ENCODE assay signal across 16 cellular contexts in the genomic region with DNA sequence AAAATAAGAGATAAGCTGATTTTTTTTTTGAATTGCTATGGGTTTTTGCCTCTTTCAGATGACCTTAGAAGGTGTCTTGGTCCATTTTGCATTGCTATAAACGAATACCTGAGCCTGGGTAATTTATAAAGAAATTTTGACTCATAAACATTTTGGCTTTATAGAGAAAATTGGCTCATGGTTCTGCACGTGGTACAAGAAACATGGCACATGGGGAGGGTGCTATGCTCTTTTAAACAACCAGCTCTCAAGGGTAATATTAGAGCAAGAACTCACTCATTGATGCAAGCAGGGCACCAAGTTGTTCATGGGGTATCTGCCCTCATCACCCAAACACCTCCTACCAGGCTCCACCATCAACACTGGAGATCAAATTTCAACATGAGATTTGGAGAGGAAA.
DNase-seq lines count a peak whose midpoint lies in the region; ATAC-seq, FAIRE-seq and TF ChIP-seq lines count a peak whose summit lies in the region.
"Had no signal": no experiment of that assay in that cellular context is flagged by ENCODE, and none has a peak within 500 bp of the region (broad histone marks: within the 10 kb centered on the region; RNA-seq: fewer than 3 reads in every experiment).

No MANE protein-coding gene starts in this region.

- WGBS in HUES64, result 56% methylated on average over 2 of the region's 2 CpGs
- no CpG with 5 or more reads among the region's 2 CpGs for WGBS in mesendoderm (ENCODE audit: extremely low coverage, insufficient coverage, low lambda C conversion rate)
- 59 to 75% methylated on average over 2 of the region's 2 CpGs for WGBS in pancreas, 2 donors

- no peak overlapping the region for H2AK5ac ChIP-seq in mesendoderm (ENCODE audit: low read length)

- H3K27me3 ChIP-seq in HUES48 (ENCODE audit: control insufficient read depth, insufficient read depth, low read length), result peaks cover 17% of the 10 kb centered on the region
- peaks cover 13% of the 10 kb centered on the region for H3K27me3 ChIP-seq in HUES64 (ENCODE audit: insufficient read depth, low read length)
- H3K27me3 ChIP-seq in iPS-15b (ENCODE audit: control insufficient read depth, insufficient read depth, low read length), result no peaks in the 10 kb centered on the region
- H3K27me3 ChIP-seq in mesendoderm (ENCODE audit: insufficient read depth, low read length, poor library complexity), result no peaks in the 10 kb centered on the region
- no peaks in the 10 kb centered on the region for H3K27me3 ChIP-seq in pancreas

- no peak overlapping the region for H3K4me2 ChIP-seq in mesendoderm (ENCODE audit: low read length)

- H3K27ac ChIP-seq in HUES48 (ENCODE audit: low read depth, low read length), result peak overlapping the region; percentile 67
- no peak overlapping the region for H3K27ac ChIP-seq in HUES64 (ENCODE audit: low read depth, low read length)
- peak overlapping the region; percentile 27 for H3K27ac ChIP-seq in mesendoderm (ENCODE audit: low read depth, low read length)
- H3K27ac ChIP-seq in pancreas, result no peak overlapping the region

- H3K18ac ChIP-seq in mesendoderm (ENCODE audit: low read length), result peak overlapping the region; percentile 95

- no peak for FAIRE-seq in pancreas (lab: Jason Lieb, UNC)
- FAIRE-seq: G401.6, GM12892, GM19239 had no signal

- no peak overlapping the region for H3K9ac ChIP-seq in HUES48 (ENCODE audit: low read depth, low read length)
- no peak overlapping the region for H3K9ac ChIP-seq in HUES64 (ENCODE audit: low read depth, low read length)
- no peak overlapping the region for H3K9ac ChIP-seq in iPS-15b (ENCODE audit: low read depth, low read length)
- H3K9ac ChIP-seq in mesendoderm (ENCODE audit: low read length), result no peak overlapping the region

- DNase-seq in mesendoderm, result no peak
- DNase-seq in NCI-H510A treated with DMSO at 0.1 percent for 48 hours (lab: John Stamatoyannopoulos, UW), result no peak
- no peak for DNase-seq in pancreas
- DNase-seq in activated T-cell treated with anti-CD3 and anti-CD28 coated beads, Interleukin-2, amount 50 U/mL, for 72 hours, result no peak
- DNase-seq: C1 segment of cervical spinal cord; CD4-positive, alpha-beta memory T cell; COR-L47; DMS153; DND-41; GOT3 had no signal

- TF ChIP-seq CTCF in pancreas (IDR thresholded peaks at IDR 0.05), result no peak

- no peak overlapping the region for H3K23ac ChIP-seq in mesendoderm (ENCODE audit: low read length)

- no peak overlapping the region for H3K56ac ChIP-seq in mesendoderm (ENCODE audit: low read length)

- no peaks in the 10 kb centered on the region for H3K79me1 ChIP-seq in mesendoderm (ENCODE audit: low read length)

- H3K9me3 ChIP-seq in HUES48 (ENCODE audit: control insufficient read depth, insufficient read depth, low read length), result no peaks in the 10 kb centered on the region
- no peaks in the 10 kb centered on the region for H3K9me3 ChIP-seq in HUES64 (ENCODE audit: insufficient read depth, low read depth, low read length)
- H3K9me3 ChIP-seq in iPS-15b (ENCODE audit: control insufficient read depth, insufficient read depth, low read length), result no peaks in the 10 kb centered on the region
- H3K9me3 ChIP-seq in pancreas, result no peaks in the 10 kb centered on the region

- no peaks in the 10 kb centered on the region for H3K4me1 Mint-ChIP-seq in activated T-cell treated with anti-CD3 and anti-CD28 coated beads, Interleukin-2, amount 50 U/mL, for 72 hours (ENCODE audit: low read depth)
- H3K4me1 Mint-ChIP-seq: CD4-positive, alpha-beta memory T cell had no signal

- peak overlapping the region; percentile 78 for H2BK120ac ChIP-seq in mesendoderm (ENCODE audit: low read depth, low read length)

- H4K8ac ChIP-seq in mesendoderm (ENCODE audit: low read depth, low read length), result no peak overlapping the region

- peak overlapping the region; percentile 39 for H3K4me3 ChIP-seq in HUES48 (ENCODE audit: low read depth, low read length)
- H3K4me3 ChIP-seq in HUES64 (ENCODE audit: low read length), result peak overlapping the region; percentile 32
- H3K4me3 ChIP-seq in iPS-15b (ENCODE audit: low read depth, low read length), result peak overlapping the region; percentile 9
- no peak overlapping the region for H3K4me3 ChIP-seq in mesendoderm (ENCODE audit: low read length)
- H3K4me3 ChIP-seq in pancreas, result no peak overlapping the region

- H2BK15ac ChIP-seq in mesendoderm (replicated peaks; ENCODE audit: low read depth), result no peak overlapping the region

- no peaks in the 10 kb centered on the region for H3K79me2 ChIP-seq in mesendoderm (ENCODE audit: control insufficient read depth, insufficient read depth, low read length)

- H3K36me3 ChIP-seq in HUES48 (ENCODE audit: control insufficient read depth, insufficient read depth, low read length), result no peaks in the 10 kb centered on the region
- H3K36me3 ChIP-seq in HUES64 (ENCODE audit: insufficient read depth, low read length), result no peaks in the 10 kb centered on the region
- H3K36me3 ChIP-seq in iPS-15b (ENCODE audit: control insufficient read depth, insufficient read depth, low read length), result no peaks in the 10 kb centered on the region
- no peaks in the 10 kb centered on the region for H3K36me3 ChIP-seq in mesendoderm (ENCODE audit: control insufficient read depth, insufficient read depth, low read length)
- no peaks in the 10 kb centered on the region for H3K36me3 ChIP-seq in pancreas

- H3K27ac Mint-ChIP-seq in activated T-cell treated with anti-CD3 and anti-CD28 coated beads, Interleukin-2, amount 50 U/mL, for 72 hours, result no peak overlapping the region
- H3K27ac Mint-ChIP-seq: CD4-positive, alpha-beta memory T cell had no signal

- intact Hi-C loops in pancreas (cut with DNase I), result no loop called here

- no peaks in the 10 kb centered on the region for H3K36me3 Mint-ChIP-seq in activated T-cell treated with anti-CD3 and anti-CD28 coated beads, Interleukin-2, amount 50 U/mL, for 72 hours (ENCODE audit: insufficient read depth in 2 of 2)
- H3K36me3 Mint-ChIP-seq: CD4-positive, alpha-beta memory T cell had no signal

- no peak overlapping the region for H4K5ac ChIP-seq in mesendoderm (ENCODE audit: low read length)

- H3K4me3 Mint-ChIP-seq in activated T-cell treated with anti-CD3 and anti-CD28 coated beads, Interleukin-2, amount 50 U/mL, for 72 hours, result no peak overlapping the region
- H3K4me3 Mint-ChIP-seq: CD4-positive, alpha-beta memory T cell had no signal

- peak overlapping the region; percentile 64 for H2BK5ac ChIP-seq in mesendoderm (ENCODE audit: low read length)

- H3K4me1 ChIP-seq in HUES48 (ENCODE audit: control insufficient read depth, insufficient read depth, low read length) (peaks cover 54% of the 10 kb centered on the region), HUES64 (ENCODE audit: insufficient read depth, low read length) (peaks cover 68% of the 10 kb centered on the region), iPS-15b (ENCODE audit: control insufficient read depth, insufficient read depth, low read length) (peaks cover 42% of the 10 kb centered on the region), mesendoderm (ENCODE audit: control insufficient read depth, low read depth, low read length) (peaks cover 2% of the 10 kb centered on the region), pancreas (no peaks in the 10 kb centered on the region)

- H3K27me3 Mint-ChIP-seq in activated T-cell treated with anti-CD3 and anti-CD28 coated beads, Interleukin-2, amount 50 U/mL, for 72 hours (ENCODE audit: low read depth), result no peaks in the 10 kb centered on the region
- H3K27me3 Mint-ChIP-seq: CD4-positive, alpha-beta memory T cell had no signal

- no peaks in the 10 kb centered on the region for H3K9me3 Mint-ChIP-seq in activated T-cell treated with anti-CD3 and anti-CD28 coated beads, Interleukin-2, amount 50 U/mL, for 72 hours

- peak overlapping the region; percentile 87 for H3K4ac ChIP-seq in mesendoderm (ENCODE audit: low read depth, low read length)

- ATAC-seq in pancreas, result no peak
- ATAC-seq in activated T-cell treated with anti-CD3 and anti-CD28 coated beads, Interleukin-2, amount 50 U/mL, for 72 hours (replicated peaks in 1 of 2), result no peak

Comparison
In these comparisons a context has a peak if more than half of its experiments do, and no peak if none do; other contexts are left out.
1. H3K27ac ChIP-seq: peak in HUES48 (single experiment) and mesendoderm (single experiment); none in HUES64 (single experiment) and pancreas (0 of 4).
2. H3K4me3 ChIP-seq: peak in HUES48 (single experiment), HUES64 (single experiment) and iPS-15b (single experiment); none in mesendoderm (single experiment) and pancreas (0 of 4).